Comparison of ENCODE assay signal across 7 cellular contexts in the genomic region with DNA sequence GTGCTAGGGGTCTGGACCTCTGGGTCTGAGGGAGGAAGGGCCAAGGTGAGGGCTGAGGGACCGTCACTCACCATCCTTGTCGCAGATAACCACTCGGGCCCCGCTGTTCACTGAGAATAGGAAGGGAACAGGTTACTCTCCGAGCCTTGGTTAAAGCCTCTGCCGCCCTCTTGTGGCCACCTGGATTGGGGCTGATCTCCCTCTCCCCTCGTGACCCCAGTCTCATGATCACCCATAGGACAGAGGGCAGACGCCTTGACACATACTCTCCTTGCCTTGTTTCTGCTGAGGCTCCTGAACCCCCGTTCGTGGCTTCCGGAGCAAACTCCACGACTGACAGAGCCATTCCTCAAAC. TPM values are rescaled to one million over a fixed set of nuclear protein-coding genes. Genes with fewer than 3 reads are reported as not detected.
DNase-seq lines count a peak whose midpoint lies in the region; ATAC-seq and TF ChIP-seq lines count a peak whose summit lies in the region.

No MANE protein-coding gene starts in this region.

- no peaks in the 10 kb centered on the region for H3K9me3 ChIP-seq in liver (ENCODE audit: control insufficient read depth in 4 of 4, low read length in 3 of 4)

- WGBS in liver = 3% methylated on average over 12 of the region's 12 CpGs

- H3K9ac ChIP-seq in liver (ENCODE audit: low read depth in 1 of 2, low read length in 2 of 2) = peak overlapping the region; percentile 43 to 65

- TF ChIP-seq RAD21 in liver (IDR thresholded peaks at IDR 0.05) = peak; percentile 96 to 97

- TF ChIP-seq CTCF in liver (IDR thresholded peaks at IDR 0.05; ENCODE audit: low read depth, low read length, missing input control) = peak; percentile 91

- H3K4me1 ChIP-seq in liver (ENCODE audit: control insufficient read depth in 4 of 4, insufficient read depth in 4 of 4, low read length in 3 of 4) = peaks cover 5 to 25% (median 15%) of the 10 kb centered on the region in 4 donors

- no peaks in the 10 kb centered on the region for H3K27me3 ChIP-seq in liver (ENCODE audit: control insufficient read depth in 4 of 4, insufficient read depth in 4 of 4, low read length in 3 of 4)

- H3K4me3 ChIP-seq in liver (ENCODE audit: low read depth in 1 of 3, low read length in 3 of 3) = peak overlapping the region; percentile 35 to 51 (median 47)

- ATAC-seq in GM18511 (IDR thresholded peaks at IDR 0.05; ENCODE audit: unreplicated experiment) (peak; percentile 70), HG03442 (IDR thresholded peaks at IDR 0.05; ENCODE audit: unreplicated experiment) (peak; percentile 64)

- peak; percentile 92 for DNase-seq in NCI-H69 (lab: John Stamatoyannopoulos, UW)
- DNase-seq in activated CD4-positive, alpha-beta T cell treated with anti-CD3 and anti-CD28 coated beads, Interleukin-2, amount 50 U/mL, for 1 hour = peak; percentile 98
- DNase-seq in dermis microvascular lymphatic vessel endothelial cell (ENCODE audit: low read depth in 2 of 2) = peak; percentile 70 to 88
- DNase-seq in stimulated activated CD4-positive, alpha-beta T cell treated with anti-CD3 and anti-CD28 coated beads, Interleukin-4, amount 100 ng/mL, for 1 hour = peak; percentile 95

- H3K36me3 ChIP-seq in liver (ENCODE audit: control insufficient read depth in 4 of 4, insufficient read depth in 3 of 4, low read depth in 1 of 4, low read length in 3 of 4) = peaks cover 2 to 12% (median 3%) of the 10 kb centered on the region in 4 donors

- peak overlapping the region; percentile 87 to 88 for H3K27ac ChIP-seq in liver (ENCODE audit: low read depth in 1 of 2, low read length in 2 of 2)

TF ChIP-seq in liver, 16 proteins besides CTCF, POLR2A, EP300 and RAD21:
- TF ChIP-seq NR2F2 (IDR thresholded peaks at IDR 0.05) (peak; percentile 78), RXRA (IDR thresholded peaks at IDR 0.05) (peak; percentile 71 to 87), HNF4G (IDR thresholded peaks at IDR 0.05) (no peak), SP1 (IDR thresholded peaks at IDR 0.05) (peak; percentile 30), HNF4A (conservative IDR thresholded peaks at IDR 0.05) (peak; percentile 60 to 63), GABPA (IDR thresholded peaks at IDR 0.05 in 1 of 2, conservative IDR thresholded peaks at IDR 0.05 in 1 of 2) (no peak), EGR1 (IDR thresholded peaks at IDR 0.05; ENCODE audit: low read depth in 2 of 2) (no peak)

RNA-seq across cellular contexts. Expression of gene HSD17B14, which starts 0.6 kb away (rescaled TPM):
- total RNA-seq in dermis microvascular lymphatic vessel endothelial cell (2.8 and 4.2 TPM in 2 replicates), liver (10 to 100 TPM in 1 of 2 donors, 1 to 10 TPM in 1; 3.7 to 11.2 TPM)
- polyA plus RNA-seq in liver = 10 to 100 TPM in 1 of 2 donors, 1 to 10 TPM in 1; 4.9 to 12.6 TPM

RNA-seq across cellular contexts. Expression of gene BCAT2, which starts 24.9 kb away (rescaled TPM):
- 29.0 and 33.3 TPM in 2 replicates for total RNA-seq in dermis microvascular lymphatic vessel endothelial cell
- total RNA-seq in liver = 1 to 10 TPM; 8.9 to 9.2 TPM
- polyA plus RNA-seq in liver = 10 to 100 TPM in 1 of 2 donors, 1 to 10 TPM in 1; 7.8 to 35.8 TPM

RNA-seq across cellular contexts. Expression of gene PLEKHA4, which starts 32.7 kb away (rescaled TPM):
- total RNA-seq in dermis microvascular lymphatic vessel endothelial cell (2.7 and 6.8 TPM in 2 replicates), liver (1 to 10 TPM; 4.4 to 7.3 TPM)
- 10 to 100 TPM in 1 of 2 donors, 1 to 10 TPM in 1; 5.3 to 17.2 TPM for polyA plus RNA-seq in liver

RNA-seq across cellular contexts. Expression of gene PPP1R15A, which starts 36.5 kb away (rescaled TPM):
- total RNA-seq in dermis microvascular lymphatic vessel endothelial cell = 21.6 and 36.4 TPM in 2 replicates
- 10 to 100 TPM; 13.2 to 52.5 TPM for total RNA-seq in liver
- polyA plus RNA-seq in liver = 1 to 10 TPM; 5.6 to 9.3 TPM

Comparison
In these comparisons a context has a peak if more than half of its experiments do, and no peak if none do; other contexts are left out.
1. Peak in every context shown above with its lines: DNase-seq, ATAC-seq, H3K4me3 ChIP-seq and H3K27ac ChIP-seq.